32 cellular contexts compared by ENCODE assay signal in genomic region chr9:105362470-105362869, GRCh38.
"Had no signal": no experiment of that assay in that cellular context is flagged by ENCODE, and none has a peak within 500 bp of the region (broad histone marks: within the 10 kb centered on the region; RNA-seq: fewer than 3 reads in every experiment).

No MANE protein-coding gene starts in this region.

- H3K27ac ChIP-seq: adrenal gland, body of pancreas, esophagus muscularis mucosa, foreskin keratinocyte, gastrocnemius medialis, heart left ventricle had no signal

- H3K9me3 Mint-ChIP-seq: activated CD4-positive, alpha-beta memory T cell treated with anti-CD3 and anti-CD28 coated beads for 36 hours; activated CD4-positive, alpha-beta T cell treated with anti-CD3 and anti-CD28 coated beads, Interleukin-2, amount 10 ng/mL, durations not matched to agents 24 days and 14 days; activated naive CD4-positive, alpha-beta T cell treated with anti-CD3 and anti-CD28 coated beads for 36 hours; activated naive CD4-positive, alpha-beta T cell treated with anti-CD3 and anti-CD28 coated beads, Interleukin-2, amount 50 U/mL, for 24 hours; activated naive CD8-positive, alpha-beta T cell treated with anti-CD3 and anti-CD28 coated beads for 36 hours; activated naive CD8-positive, alpha-beta T cell treated with anti-CD3 and anti-CD28 coated beads, Interleukin-2, amount 50 U/mL, for 24 hours; activated T-helper 1 cell treated with anti-CD3 and anti-CD28 coated beads, Interleukin-12 subunit alpha, Interleukin-12 subunit beta, Interleukin-2, Interleukin-4 antibody, amounts not matched to agents 30 ng/mL and 10 ng/mL and 1 ng/mL, durations not matched to agents 14 hours and 24 hours and 36 hours; activated T-helper 2 cell treated with anti-CD3 and anti-CD28 coated beads, Interferon-gamma antibody, Interleukin-2, Interleukin-4, amounts not matched to agents 10 μg/mL and 5 μg/mL and 100 μg/mL, durations not matched to agents 14 hours and 24 hours and 36 hours; effector memory CD8-positive, alpha-beta T cell had no signal

- ATAC-seq: activated CD4-positive, alpha-beta T cell treated with anti-CD3 and anti-CD28 coated beads for 36 hours; activated CD8-positive, alpha-beta memory T cell treated with anti-CD3 and anti-CD28 coated beads, Interleukin-2, amount 10 ng/mL, durations not matched to agents 7 days and 5 days; activated CD8-positive, alpha-beta T cell treated with anti-CD3 and anti-CD28 coated beads, Interleukin-2, amount 10 ng/mL, durations not matched to agents 7 days and 5 days; activated naive CD8-positive, alpha-beta T cell treated with anti-CD3 and anti-CD28 coated beads, Interleukin-2, amount 50 U/mL, for 24 hours; body of pancreas; effector memory CD8-positive, alpha-beta T cell; foreskin keratinocyte; gastrocnemius medialis; heart left ventricle had no signal

- H3K36me3 ChIP-seq: adrenal gland had no signal

- H3K27me3 Mint-ChIP-seq: activated CD4-positive, alpha-beta memory T cell treated with anti-CD3 and anti-CD28 coated beads for 36 hours; activated CD4-positive, alpha-beta T cell treated with anti-CD3 and anti-CD28 coated beads for 36 hours; activated naive CD4-positive, alpha-beta T cell treated with anti-CD3 and anti-CD28 coated beads, Interleukin-2, amount 50 U/mL, for 24 hours; activated naive CD8-positive, alpha-beta T cell treated with anti-CD3 and anti-CD28 coated beads for 36 hours; effector memory CD8-positive, alpha-beta T cell had no signal

- DNase-seq: activated CD4-positive, alpha-beta memory T cell treated with anti-CD3 and anti-CD28 coated beads for 36 hours; activated CD4-positive, alpha-beta T cell treated with anti-CD3 and anti-CD28 coated beads for 36 hours; activated CD4-positive, alpha-beta T cell treated with anti-CD3 and anti-CD28 coated beads, Interleukin-2, amount 10 ng/mL, durations not matched to agents 24 days and 14 days; activated CD4-positive, CD25-positive, alpha-beta regulatory T cell; activated CD4-positive, CD25-positive, alpha-beta regulatory T cell treated with anti-CD3 and anti-CD28 coated beads, Interleukin-2, amount 50 U/mL, for 72 hours; activated CD8-positive, alpha-beta memory T cell treated with anti-CD3 and anti-CD28 coated beads, Interleukin-2, amount 10 ng/mL, durations not matched to agents 7 days and 5 days; activated CD8-positive, alpha-beta memory T cell treated with anti-CD3 and anti-CD28 coated beads, Interleukin-2, amount 50 U/mL, for 4 hours; activated CD8-positive, alpha-beta T cell treated with anti-CD3 and anti-CD28 coated beads, Interleukin-2, amount 10 ng/mL, durations not matched to agents 7 days and 5 days; activated effector memory CD4-positive, alpha-beta T cell treated with anti-CD3 and anti-CD28 coated beads, Interleukin-2, amount 50 U/mL, for 16 hours; activated naive CD4-positive, alpha-beta T cell treated with anti-CD3 and anti-CD28 coated beads for 36 hours; activated naive CD8-positive, alpha-beta T cell treated with anti-CD3 and anti-CD28 coated beads for 36 hours; activated naive CD8-positive, alpha-beta T cell treated with anti-CD3 and anti-CD28 coated beads, Interleukin-2, amount 50 U/mL, for 24 hours; activated T-cell treated with anti-CD3 and anti-CD28 coated beads, Interleukin-2, amount 50 U/mL, for 1 hour; activated T-cell treated with anti-CD3 and anti-CD28 coated beads, Interleukin-2, amount 50 U/mL, for 48 hours; adrenal gland; amygdala; aorta; body of pancreas; caudate nucleus; cortex of kidney; dermis blood vessel endothelial cell; effector CD4-positive, alpha-beta T cell; effector memory CD8-positive, alpha-beta T cell; erythroblast; foreskin keratinocyte; gastrocnemius medialis; glutamatergic neuron; heart left ventricle had no signal

- H3K4me1 ChIP-seq: adrenal gland, body of pancreas, esophagus muscularis mucosa, foreskin keratinocyte, gastrocnemius medialis, heart left ventricle had no signal

- H3K27ac Mint-ChIP-seq: activated CD4-positive, alpha-beta memory T cell treated with anti-CD3 and anti-CD28 coated beads for 36 hours; activated CD4-positive, alpha-beta T cell treated with anti-CD3 and anti-CD28 coated beads for 36 hours; activated CD4-positive, alpha-beta T cell treated with anti-CD3 and anti-CD28 coated beads, Interleukin-2, amount 10 ng/mL, durations not matched to agents 24 days and 14 days; activated CD8-positive, alpha-beta memory T cell treated with anti-CD3 and anti-CD28 coated beads, Interleukin-2, amount 10 ng/mL, durations not matched to agents 7 days and 5 days; activated CD8-positive, alpha-beta T cell treated with anti-CD3 and anti-CD28 coated beads, Interleukin-2, amount 10 ng/mL, durations not matched to agents 7 days and 5 days; activated naive CD4-positive, alpha-beta T cell treated with anti-CD3 and anti-CD28 coated beads for 36 hours; activated naive CD4-positive, alpha-beta T cell treated with anti-CD3 and anti-CD28 coated beads, Interleukin-2, amount 50 U/mL, for 24 hours; activated naive CD8-positive, alpha-beta T cell treated with anti-CD3 and anti-CD28 coated beads for 36 hours; activated naive CD8-positive, alpha-beta T cell treated with anti-CD3 and anti-CD28 coated beads, Interleukin-2, amount 50 U/mL, for 24 hours; activated T-helper 1 cell treated with anti-CD3 and anti-CD28 coated beads, Interleukin-12 subunit alpha, Interleukin-12 subunit beta, Interleukin-2, Interleukin-4 antibody, amounts not matched to agents 30 ng/mL and 10 ng/mL and 1 ng/mL, durations not matched to agents 14 hours and 24 hours and 36 hours; activated T-helper 2 cell treated with anti-CD3 and anti-CD28 coated beads, Interferon-gamma antibody, Interleukin-2, Interleukin-4, amounts not matched to agents 10 μg/mL and 5 μg/mL and 100 μg/mL, durations not matched to agents 14 hours and 24 hours and 36 hours; effector memory CD8-positive, alpha-beta T cell had no signal

- H3K27me3 ChIP-seq: adrenal gland, body of pancreas, esophagus muscularis mucosa, foreskin keratinocyte, gastrocnemius medialis, heart left ventricle had no signal

- H3K4me1 Mint-ChIP-seq: activated naive CD4-positive, alpha-beta T cell treated with anti-CD3 and anti-CD28 coated beads, Interleukin-2, amount 50 U/mL, for 24 hours had no signal

- H3K4me3 Mint-ChIP-seq: activated CD4-positive, alpha-beta memory T cell treated with anti-CD3 and anti-CD28 coated beads for 36 hours; activated CD4-positive, alpha-beta T cell treated with anti-CD3 and anti-CD28 coated beads for 36 hours; activated CD4-positive, alpha-beta T cell treated with anti-CD3 and anti-CD28 coated beads, Interleukin-2, amount 10 ng/mL, durations not matched to agents 24 days and 14 days; activated CD8-positive, alpha-beta memory T cell treated with anti-CD3 and anti-CD28 coated beads, Interleukin-2, amount 10 ng/mL, durations not matched to agents 7 days and 5 days; activated CD8-positive, alpha-beta T cell treated with anti-CD3 and anti-CD28 coated beads, Interleukin-2, amount 10 ng/mL, durations not matched to agents 7 days and 5 days; activated naive CD4-positive, alpha-beta T cell treated with anti-CD3 and anti-CD28 coated beads for 36 hours; activated naive CD4-positive, alpha-beta T cell treated with anti-CD3 and anti-CD28 coated beads, Interleukin-2, amount 50 U/mL, for 24 hours; activated naive CD8-positive, alpha-beta T cell treated with anti-CD3 and anti-CD28 coated beads for 36 hours; activated naive CD8-positive, alpha-beta T cell treated with anti-CD3 and anti-CD28 coated beads, Interleukin-2, amount 50 U/mL, for 24 hours; activated T-helper 1 cell treated with anti-CD3 and anti-CD28 coated beads, Interleukin-12 subunit alpha, Interleukin-12 subunit beta, Interleukin-2, Interleukin-4 antibody, amounts not matched to agents 30 ng/mL and 10 ng/mL and 1 ng/mL, durations not matched to agents 14 hours and 24 hours and 36 hours; effector memory CD8-positive, alpha-beta T cell had no signal

- H3K9me3 ChIP-seq: adrenal gland, body of pancreas, esophagus muscularis mucosa, gastrocnemius medialis, heart left ventricle had no signal

- H3K4me3 ChIP-seq: adrenal gland, body of pancreas, esophagus muscularis mucosa, gastrocnemius medialis, heart left ventricle had no signal
